ENCODE assay signal across 9 cellular contexts in the genomic region with DNA sequence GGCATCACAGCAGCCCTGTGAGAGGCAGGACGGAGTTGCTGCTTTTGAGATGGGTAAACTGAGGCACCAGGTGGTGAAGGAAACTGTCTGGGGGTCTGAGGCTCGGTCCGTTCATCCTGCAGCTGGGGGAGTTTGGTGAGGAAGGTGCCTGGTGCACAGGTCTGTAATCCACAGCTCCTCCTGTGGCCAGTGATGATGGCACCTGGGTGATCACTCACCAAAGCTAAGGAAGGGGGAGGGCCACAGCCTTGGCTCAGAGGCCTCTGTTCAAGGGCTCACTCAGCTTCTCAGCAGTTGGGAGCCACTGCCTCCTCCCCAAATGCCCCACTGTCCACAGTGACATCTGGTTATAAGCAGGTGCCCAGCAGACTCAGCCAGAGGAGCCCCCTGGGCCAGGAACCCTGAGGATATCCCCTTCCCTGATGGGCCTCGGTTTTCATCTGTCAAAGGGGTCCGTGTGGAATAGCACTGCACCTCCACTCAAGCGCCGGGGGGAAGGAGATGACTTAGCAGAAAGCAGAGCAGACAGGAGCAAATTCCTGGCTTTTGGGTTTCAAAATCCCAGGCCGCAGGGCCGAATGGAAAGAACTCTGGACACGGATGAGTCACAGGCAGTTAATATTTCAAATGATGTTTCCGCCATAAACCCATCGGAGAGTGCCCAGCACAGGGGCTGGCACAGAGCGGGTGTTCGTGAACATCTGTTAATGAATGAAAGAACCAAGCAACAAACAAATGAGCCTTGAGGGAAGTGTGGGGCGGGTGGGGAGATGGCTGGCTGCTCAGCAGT.
DNase-seq lines count a peak whose midpoint lies in the region; ATAC-seq, FAIRE-seq and TF ChIP-seq lines count a peak whose summit lies in the region.
"Had no signal": no experiment of that assay in that cellular context is flagged by ENCODE, and none has a peak within 500 bp of the region (broad histone marks: within the 10 kb centered on the region; RNA-seq: fewer than 3 reads in every experiment).

No MANE protein-coding gene starts in this region.

- H3K27ac ChIP-seq in HCT116 (ENCODE audit: low read depth, low read length) (peak overlapping the region; percentile 48), HepG2 (ENCODE audit: extremely low read length, insufficient read depth, low read length) (no peak overlapping the region), coronary artery (peak overlapping the region in 1 of 2 donors; percentile 4)

- DNase-seq in AG08396 (ENCODE audit: low spot score) = peak; percentile 84
- peak; percentile 13 for DNase-seq in HCT116 (ENCODE audit: low read depth, low spot score)
- DNase-seq in amniotic stem cell (lab: John Stamatoyannopoulos, UW) = peak; percentile 79
- DNase-seq in HepG2 (ENCODE audit: low spot score) = no peak
- DNase-seq in coronary artery (ENCODE audit: low spot score) = no peak
- no peak for DNase-seq in activated T-cell treated with anti-CD3 and anti-CD28 coated beads, Interleukin-2, amount 50 U/mL, for 48 hours
- DNase-seq: upper lobe of left lung had no signal

- H4K20me1 ChIP-seq in HCT116 (ENCODE audit: insufficient read depth) = no peaks in the 10 kb centered on the region
- H4K20me1 ChIP-seq in HepG2 (ENCODE audit: insufficient read depth, low read length) = no peaks in the 10 kb centered on the region

- H3K36me3 ChIP-seq in HCT116 (ENCODE audit: control insufficient read depth in 1 of 2, insufficient read depth in 2 of 2, low read length in 2 of 2) = no peaks in the 10 kb centered on the region
- no peaks in the 10 kb centered on the region for H3K36me3 ChIP-seq in HepG2 (replicated peaks in 1 of 2; ENCODE audit: control insufficient read depth in 1 of 2, insufficient read depth in 2 of 2, low read length in 2 of 2)
- H3K36me3 ChIP-seq: upper lobe of left lung had no signal

- H3K9me2 ChIP-seq in HCT116 (ENCODE audit: insufficient read depth) = no peaks in the 10 kb centered on the region

- peak; percentile 98 for ATAC-seq in HCT116
- ATAC-seq in HepG2 = peak; percentile 78
- ATAC-seq in HG02610 (IDR thresholded peaks at IDR 0.05; ENCODE audit: unreplicated experiment) = no peak
- ATAC-seq in HG02973 (IDR thresholded peaks at IDR 0.05; ENCODE audit: unreplicated experiment) = no peak

- no TSS peak for BruUV-seq in HCT116 (replicated peaks; lab: Mats Ljungman, UMichigan)
- BruUV-seq in HepG2 (replicated peaks; lab: Mats Ljungman, UMichigan) = no TSS peak

- TF ChIP-seq EP300 in HepG2 (IDR thresholded peaks at IDR 0.05; ENCODE audit: low read depth in 2 of 2, low read length in 2 of 2) = no peak
- no peak for TF ChIP-seq EP300 in HepG2 (CRISPR knock-in tag; IDR thresholded peaks at IDR 0.05; ENCODE audit: borderline replicate concordance)

- H3K9ac ChIP-seq in HCT116 (ENCODE audit: low read length) (no peak overlapping the region), HepG2 (ENCODE audit: insufficient read depth, low read depth, low read length) (no peak overlapping the region)

- H3K27me3 ChIP-seq in HCT116 (ENCODE audit: insufficient read depth, low read length) = peaks cover 2% of the 10 kb centered on the region; the same call in 1 of the 2 replicates
- H3K27me3 ChIP-seq in HepG2 (ENCODE audit: control insufficient read depth in 1 of 2, insufficient read depth in 2 of 2, low read length in 2 of 2) = peaks cover 5 to 60% of the 10 kb centered on the region in 2 experiments; a peak in 4 of 5 replicates
- H3K27me3 ChIP-seq: upper lobe of left lung had no signal

- POLR2A ChIA-PET in HCT116 (lab: Charles Lee) = no interaction called here
- POLR2A ChIA-PET in HepG2 (lab: Yijun Ruan, JAX) = no interaction called here

- CTCF ChIA-PET in HCT116 (lab: Charles Lee) = interaction anchor here (0.6 to 1.9 kb wide), 4 partner anchors 10 to 56 kb away, joined by 3 to 8 read pairs (median 4); no protein-coding TSS in a partner anchor
- CTCF ChIA-PET in HepG2 (lab: Yijun Ruan, JAX; ENCODE audit: low intra/inter-chr PET ratio, low total read pairs) = no interaction called here

- in situ Hi-C loops in HepG2 (cut with HindIII; ENCODE audit: extremely low pct_ligation_motif_present, low pct_unique_long_range_greater_than_20kb) = no loop called here

- RAD21 ChIA-PET in HCT116 (lab: Charles Lee; ENCODE audit: low non-redundant PET in 1 of 2, low total read pairs in 2 of 2, uncharacterized antibody in 2 of 2, unreplicated experiment in 2 of 2) = no interaction called here

- 13% methylated on average over 11 of the region's 15 CpGs for WGBS in HepG2 (ENCODE audit: low lambda C conversion rate)

- FAIRE-seq in HepG2 (lab: Jason Lieb, UNC) = no peak

- H3K9me3 ChIP-seq in HCT116 (ENCODE audit: control insufficient read depth in 1 of 2, insufficient read depth in 1 of 2, low read depth in 1 of 2, low read length in 2 of 2) (no peaks in the 10 kb centered on the region), HepG2 (ENCODE audit: low read length) (no peaks in the 10 kb centered on the region)
- H3K9me3 ChIP-seq: upper lobe of left lung had no signal

- intact Hi-C loops in HCT116 (cut with micrococcal nuclease) (no loop called here), HepG2 (cut with micrococcal nuclease; ENCODE audit: unreplicated experiment) (no loop called here)

- peak overlapping the region; percentile 29 for H2AFZ ChIP-seq in HCT116 (ENCODE audit: low read depth, low read length, poor library complexity, severe bottlenecking)
- H2AFZ ChIP-seq in HepG2 (ENCODE audit: low read length) = no peak overlapping the region

- TF ChIP-seq CTCF in HCT116 (IDR thresholded peaks at IDR 0.05 in 2 of 3, conservative IDR thresholded peaks at IDR 0.05 in 1 of 3; ENCODE audit: borderline replicate concordance in 1 of 3, insufficient read depth in 1 of 3, low read depth in 2 of 3, low read length in 2 of 3) (peak in 2 of 3 experiments; percentile 79 to 81; a peak in 4 of 6 replicates), HepG2 (CRISPR knock-in tag; IDR thresholded peaks at IDR 0.05) (0 out of 2 replicates have a peak, but pooled peaks have one; percentile 23), coronary artery (IDR thresholded peaks at IDR 0.05) (no peak)

- H3K4me2 ChIP-seq in HCT116 (ENCODE audit: low read length) = peak overlapping the region; percentile 46
- no peak overlapping the region for H3K4me2 ChIP-seq in HepG2 (ENCODE audit: low read depth, low read length)

- TF ChIP-seq RAD21 in HCT116 (IDR thresholded peaks at IDR 0.05; ENCODE audit: low read depth) (no peak; the same call in 1 of the 2 replicates), HepG2 (CRISPR knock-in tag; IDR thresholded peaks at IDR 0.05) (no peak)

- TF ChIP-seq POLR2A in HCT116 (IDR thresholded peaks at IDR 0.05; ENCODE audit: borderline replicate concordance, extremely low read depth, insufficient read depth, insufficient read length) = no peak
- no peak for TF ChIP-seq POLR2A in HepG2 (IDR thresholded peaks at IDR 0.05; ENCODE audit: insufficient read depth in 1 of 2, low read depth in 2 of 2, low read length in 2 of 2)

- no peak overlapping the region for H3K4me3 ChIP-seq in HCT116 (replicated peaks in 1 of 2; ENCODE audit: low read depth in 1 of 2, low read length in 2 of 2)
- H3K4me3 ChIP-seq in HepG2 (replicated peaks in 1 of 3; ENCODE audit: insufficient read depth in 1 of 3, low read depth in 2 of 3, low read length in 3 of 3) = no peak overlapping the region
- H3K4me3 ChIP-seq in coronary artery = no peak overlapping the region
- H3K4me3 ChIP-seq: upper lobe of left lung had no signal

- H3K79me2 ChIP-seq in HCT116 (ENCODE audit: insufficient read depth, low read length) = no peaks in the 10 kb centered on the region
- H3K79me2 ChIP-seq in HepG2 (ENCODE audit: insufficient read depth, low read length) = no peaks in the 10 kb centered on the region

- H3K4me1 ChIP-seq in HCT116 (ENCODE audit: control insufficient read depth in 1 of 2, insufficient read depth in 2 of 2, low read length in 2 of 2) = peaks cover 5 to 15% of the 10 kb centered on the region in 2 experiments; a peak in 3 of 4 replicates
- H3K4me1 ChIP-seq in HepG2 (ENCODE audit: insufficient read depth, low read length) = no peaks in the 10 kb centered on the region
- H3K4me1 ChIP-seq: upper lobe of left lung had no signal

TF ChIP-seq in HCT116, 20 proteins besides CTCF, POLR2A, EP300 and RAD21:
- TF ChIP-seq CBX3 (IDR thresholded peaks at IDR 0.05; ENCODE audit: low read depth) (no peak), TCF7L2 (IDR thresholded peaks at IDR 0.05; ENCODE audit: borderline replicate concordance, extremely low read depth, insufficient read depth, insufficient read length) (peak; percentile 68)

TF ChIP-seq in HepG2, 621 proteins besides CTCF, POLR2A, EP300 and RAD21:
- no peak for TF ChIP-seq AGO2 (optimal IDR thresholded peaks at IDR 0.05; ENCODE audit: low read depth, low read length)
- TF ChIP-seq ZNF484 (CRISPR knock-in tag; IDR thresholded peaks at IDR 0.05; ENCODE audit: borderline replicate concordance, low read depth) = no peak
- TF ChIP-seq ZNF644 (CRISPR knock-in tag; IDR thresholded peaks at IDR 0.05; ENCODE audit: low read depth) = no peak
- TF ChIP-seq ZNF143 (CRISPR knock-in tag; IDR thresholded peaks at IDR 0.05) = no peak
- no peak for TF ChIP-seq ZBTB20 (CRISPR knock-in tag; IDR thresholded peaks at IDR 0.05; ENCODE audit: borderline replicate concordance, low read depth)
- TF ChIP-seq RARG (CRISPR knock-in tag; IDR thresholded peaks at IDR 0.05; ENCODE audit: low read depth) = no peak
- TF ChIP-seq HNRNPUL1 (IDR thresholded peaks at IDR 0.05; ENCODE audit: low read depth, low read length) = no peak
- TF ChIP-seq HNRNPK (IDR thresholded peaks at IDR 0.05; ENCODE audit: low read depth, low read length, poor library complexity, severe bottlenecking) = no peak
- TF ChIP-seq PHB2 (IDR thresholded peaks at IDR 0.05; ENCODE audit: partially characterized antibody) = no peak

Comparison
In these comparisons a context has a peak if more than half of its experiments do, and no peak if none do; other contexts are left out.
1. DNase-seq: peak in AG08396 (single experiment), HCT116 (single experiment) and amniotic stem cell (single experiment); none in HepG2 (single experiment), coronary artery (single experiment) and activated T-cell treated with anti-CD3 and anti-CD28 coated beads, Interleukin-2, amount 50 U/mL, for 48 hours (0 of 2).
2. ATAC-seq: peak in HCT116 (single experiment) and HepG2 (single experiment); none in HG02610 (single experiment) and HG02973 (single experiment).